ENCODE assay signal across 8 cellular contexts in genomic region chr4:55395529-55396304, GRCh38. TPM values are rescaled to one million over a fixed set of nuclear protein-coding genes. Genes with fewer than 3 reads are reported as not detected.
A peak's percentile ranks its signal among the peaks of the same experiment; 100 is the strongest.
DNase-seq lines count a peak whose midpoint lies in the region; ATAC-seq and TF ChIP-seq lines count a peak whose summit lies in the region.

Gene TMEM165, plus strand, starts transcription at chr4:55395957. Its CDS starts 233 bp downstream, at chr4:55396190.

- intact Hi-C loops in left cardiac atrium (cut with DNase I) (loop anchor here in 1 of 2 donors (5.0 kb wide), 1 partner anchor 48 kb away; the partner anchor contains the start of gene SRD5A3), prostate gland (cut with DNase I) (loop anchor here (1.0 kb wide), 1 partner anchor 49 kb away; the partner anchor contains the start of gene SRD5A3)

- peaks cover 14% of the 10 kb centered on the region for H3K36me3 Mint-ChIP-seq in T-helper 1 cell treated with Interleukin-12 subunit alpha and Interleukin-12 subunit beta and Interleukin-4 antibody, amounts not matched to agents 30 μg/mL and 1 μg/mL, for 36 hours (ENCODE audit: low read depth)

- no peaks in the 10 kb centered on the region for H3K27me3 Mint-ChIP-seq in T-helper 1 cell treated with Interleukin-12 subunit alpha and Interleukin-12 subunit beta and Interleukin-4 antibody, amounts not matched to agents 30 μg/mL and 1 μg/mL, for 36 hours (ENCODE audit: low read depth)

- H3K27ac ChIP-seq in prostate gland: peak within 1 kb of the TSS; percentile 96 to 97

- H3K4me1 ChIP-seq in prostate gland (replicated peaks): no peaks in the 10 kb centered on the region

- peak within 1 kb of the TSS; percentile 98 for H3K4me3 Mint-ChIP-seq in T-helper 1 cell treated with Interleukin-12 subunit alpha and Interleukin-12 subunit beta and Interleukin-4 antibody, amounts not matched to agents 30 μg/mL and 1 μg/mL, for 36 hours

- under 1% methylated on average over 72 of the region's 95 CpGs for WGBS in prostate gland

- no peaks in the 10 kb centered on the region for H3K9me3 ChIP-seq in prostate gland

- ATAC-seq in GM18498 (IDR thresholded peaks at IDR 0.05; ENCODE audit: unreplicated experiment): peak; percentile 95
- ATAC-seq in HG02885 (IDR thresholded peaks at IDR 0.05; ENCODE audit: poor library complexity, unreplicated experiment): peak; percentile 93
- ATAC-seq in left cardiac atrium: peak; percentile 96 to 97

- peaks cover 36% of the 10 kb centered on the region for H3K4me1 Mint-ChIP-seq in T-helper 1 cell treated with Interleukin-12 subunit alpha and Interleukin-12 subunit beta and Interleukin-4 antibody, amounts not matched to agents 30 μg/mL and 1 μg/mL, for 36 hours (ENCODE audit: low read depth)

- no peaks in the 10 kb centered on the region for H3K27me3 ChIP-seq in prostate gland (replicated peaks; ENCODE audit: insufficient read depth)

- peak; percentile 99 for TF ChIP-seq POLR2A in prostate gland (IDR thresholded peaks at IDR 0.05)

- H3K27ac Mint-ChIP-seq in T-helper 1 cell treated with Interleukin-12 subunit alpha and Interleukin-12 subunit beta and Interleukin-4 antibody, amounts not matched to agents 30 μg/mL and 1 μg/mL, for 36 hours: peak within 1 kb of the TSS; percentile 97

- peak within 1 kb of the TSS; percentile 86 to 98 for H3K4me3 ChIP-seq in prostate gland

- H3K36me3 ChIP-seq in prostate gland: no peaks in the 10 kb centered on the region

- TF ChIP-seq CTCF in prostate gland (IDR thresholded peaks at IDR 0.05): peak in 1 of 4 experiments; percentile 19

- DNase-seq in NCI-H1694 (lab: John Stamatoyannopoulos, UW): peak; percentile 43
- DNase-seq in amniotic stem cell (lab: John Stamatoyannopoulos, UW): peak; percentile 79
- DNase-seq in left cardiac atrium: peak; percentile 94
- peak; percentile 96 for DNase-seq in prostate gland (ENCODE audit: low spot score)
- peak; percentile 95 for DNase-seq in ureter (ENCODE audit: low spot score)

- no peaks in the 10 kb centered on the region for H3K9me3 Mint-ChIP-seq in T-helper 1 cell treated with Interleukin-12 subunit alpha and Interleukin-12 subunit beta and Interleukin-4 antibody, amounts not matched to agents 30 μg/mL and 1 μg/mL, for 36 hours

RNA-seq across cellular contexts. Expression of gene TMEM165, which starts in this region (rescaled TPM):
- total RNA-seq in left cardiac atrium (100 to 1,000 TPM in 1 of 2 donors, 10 to 100 TPM in 1; 54.6 to 101 TPM), prostate gland (100 to 1,000 TPM; 117 to 183 TPM), ureter (188 TPM)

Comparison
In these comparisons a context has a peak if more than half of its experiments do, and no peak if none do; other contexts are left out.
1. Peak in every context shown above with its lines: DNase-seq, ATAC-seq, H3K4me3 ChIP-seq and H3K27ac ChIP-seq.
2. DNase-seq: peak in every context shown above with its lines; median percentile 96 in prostate gland; 95 in ureter; 94 in left cardiac atrium; 79 in amniotic stem cell; 43 in NCI-H1694.